Comparison of ENCODE assay signal across 1 cellular context in the genomic region with DNA sequence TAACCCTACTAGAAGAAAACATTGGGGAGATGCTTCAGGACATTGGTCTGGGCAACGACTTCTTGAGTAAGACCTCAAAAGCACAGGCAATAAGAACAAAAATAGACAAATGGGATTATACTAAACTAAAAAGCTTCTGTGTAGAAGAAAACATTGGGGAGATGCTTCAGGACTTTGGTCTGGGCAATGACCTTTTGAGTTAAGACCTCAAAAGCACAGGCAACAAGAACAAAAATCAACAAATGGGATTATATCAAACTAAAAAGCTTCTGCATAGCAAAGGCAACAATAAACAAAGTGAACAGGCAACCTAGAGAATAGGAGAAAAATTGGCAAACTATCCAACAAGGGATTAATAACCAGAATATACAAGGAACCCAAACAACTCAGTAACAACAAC.
A peak's percentile ranks its signal among the peaks of the same experiment; 100 is the strongest.
TF ChIP-seq lines count a peak whose summit lies in the region.

No MANE protein-coding gene starts in this region.

TF ChIP-seq in HepG2, 621 proteins besides CTCF, POLR2A, EP300 and RAD21 (continues in another document):
- TF ChIP-seq AKAP8 (CRISPR knock-in tag; IDR thresholded peaks at IDR 0.05) = no peak
- TF ChIP-seq GATAD2A (CRISPR knock-in tag; IDR thresholded peaks at IDR 0.05) = peak; percentile 17; the same call in 1 of the 2 replicates
- no peak for TF ChIP-seq RBAK (CRISPR knock-in tag; IDR thresholded peaks at IDR 0.05)
- TF ChIP-seq, protein P1, sequence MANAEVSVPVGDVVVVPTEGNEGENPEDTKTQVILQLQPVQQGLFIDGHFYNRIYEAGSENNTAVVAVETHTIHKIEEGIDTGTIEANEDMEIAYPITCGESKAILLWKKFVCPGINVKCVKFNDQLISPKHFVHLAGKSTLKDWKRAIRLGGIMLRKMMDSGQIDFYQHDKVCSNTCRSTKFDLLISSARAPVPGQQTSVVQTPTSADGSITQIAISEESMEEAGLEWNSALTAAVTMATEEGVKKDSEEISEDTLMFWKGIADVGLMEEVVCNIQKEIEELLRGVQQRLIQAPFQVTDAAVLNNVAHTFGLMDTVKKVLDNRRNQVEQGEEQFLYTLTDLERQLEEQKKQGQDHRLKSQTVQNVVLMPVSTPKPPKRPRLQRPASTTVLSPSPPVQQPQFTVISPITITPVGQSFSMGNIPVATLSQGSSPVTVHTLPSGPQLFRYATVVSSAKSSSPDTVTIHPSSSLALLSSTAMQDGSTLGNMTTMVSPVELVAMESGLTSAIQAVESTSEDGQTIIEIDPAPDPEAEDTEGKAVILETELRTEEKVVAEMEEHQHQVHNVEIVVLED (CRISPR knock-in tag; IDR thresholded peaks at IDR 0.05; ENCODE audit: borderline replicate concordance) = no peak
- TF ChIP-seq HNF4A (CRISPR knock-in tag; IDR thresholded peaks at IDR 0.05) = peak; percentile 72
- no peak for TF ChIP-seq ZNF747 (CRISPR knock-in tag; IDR thresholded peaks at IDR 0.05; ENCODE audit: borderline replicate concordance)
- no peak for TF ChIP-seq ADNP (CRISPR knock-in tag; IDR thresholded peaks at IDR 0.05)
- TF ChIP-seq PLRG1 (conservative IDR thresholded peaks at IDR 0.05) = no peak
- no peak for TF ChIP-seq ZNF83 (CRISPR knock-in tag; IDR thresholded peaks at IDR 0.05; ENCODE audit: borderline replicate concordance)
- TF ChIP-seq ARNT2 (CRISPR knock-in tag; IDR thresholded peaks at IDR 0.05; ENCODE audit: low read depth) = no peak
- TF ChIP-seq, protein P2, sequence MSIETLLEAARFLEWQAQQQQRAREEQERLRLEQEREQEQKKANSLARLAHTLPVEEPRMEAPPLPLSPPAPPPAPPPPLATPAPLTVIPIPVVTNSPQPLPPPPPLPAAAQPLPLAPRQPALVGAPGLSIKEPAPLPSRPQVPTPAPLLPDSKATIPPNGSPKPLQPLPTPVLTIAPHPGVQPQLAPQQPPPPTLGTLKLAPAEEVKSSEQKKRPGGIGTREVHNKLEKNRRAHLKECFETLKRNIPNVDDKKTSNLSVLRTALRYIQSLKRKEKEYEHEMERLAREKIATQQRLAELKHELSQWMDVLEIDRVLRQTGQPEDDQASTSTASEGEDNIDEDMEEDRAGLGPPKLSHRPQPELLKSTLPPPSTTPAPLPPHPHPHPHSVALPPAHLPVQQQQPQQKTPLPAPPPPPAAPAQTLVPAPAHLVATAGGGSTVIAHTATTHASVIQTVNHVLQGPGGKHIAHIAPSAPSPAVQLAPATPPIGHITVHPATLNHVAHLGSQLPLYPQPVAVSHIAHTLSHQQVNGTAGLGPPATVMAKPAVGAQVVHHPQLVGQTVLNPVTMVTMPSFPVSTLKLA (IDR thresholded peaks at IDR 0.05) = no peak
- no peak for TF ChIP-seq ZNF761 (CRISPR knock-in tag; conservative IDR thresholded peaks at IDR 0.05)
- TF ChIP-seq ZNF546 (CRISPR knock-in tag; conservative IDR thresholded peaks at IDR 0.05) = no peak
- no peak for TF ChIP-seq ZNF230 (CRISPR knock-in tag; IDR thresholded peaks at IDR 0.05)
- TF ChIP-seq ZNF337 (CRISPR knock-in tag; IDR thresholded peaks at IDR 0.05; ENCODE audit: borderline replicate concordance, low read depth) = no peak
- no peak for TF ChIP-seq REXO4 (CRISPR knock-in tag; IDR thresholded peaks at IDR 0.05; ENCODE audit: borderline replicate concordance)
- TF ChIP-seq, protein P3, sequence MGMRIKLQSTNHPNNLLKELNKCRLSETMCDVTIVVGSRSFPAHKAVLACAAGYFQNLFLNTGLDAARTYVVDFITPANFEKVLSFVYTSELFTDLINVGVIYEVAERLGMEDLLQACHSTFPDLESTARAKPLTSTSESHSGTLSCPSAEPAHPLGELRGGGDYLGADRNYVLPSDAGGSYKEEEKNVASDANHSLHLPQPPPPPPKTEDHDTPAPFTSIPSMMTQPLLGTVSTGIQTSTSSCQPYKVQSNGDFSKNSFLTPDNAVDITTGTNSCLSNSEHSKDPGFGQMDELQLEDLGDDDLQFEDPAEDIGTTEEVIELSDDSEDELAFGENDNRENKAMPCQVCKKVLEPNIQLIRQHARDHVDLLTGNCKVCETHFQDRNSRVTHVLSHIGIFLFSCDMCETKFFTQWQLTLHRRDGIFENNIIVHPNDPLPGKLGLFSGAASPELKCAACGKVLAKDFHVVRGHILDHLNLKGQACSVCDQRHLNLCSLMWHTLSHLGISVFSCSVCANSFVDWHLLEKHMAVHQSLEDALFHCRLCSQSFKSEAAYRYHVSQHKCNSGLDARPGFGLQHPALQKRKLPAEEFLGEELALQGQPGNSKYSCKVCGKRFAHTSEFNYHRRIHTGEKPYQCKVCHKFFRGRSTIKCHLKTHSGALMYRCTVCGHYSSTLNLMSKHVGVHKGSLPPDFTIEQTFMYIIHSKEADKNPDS (CRISPR knock-in tag; IDR thresholded peaks at IDR 0.05) = no peak
- TF ChIP-seq HOXA5 (CRISPR knock-in tag; IDR thresholded peaks at IDR 0.05) = no peak
- TF ChIP-seq, protein P4, sequence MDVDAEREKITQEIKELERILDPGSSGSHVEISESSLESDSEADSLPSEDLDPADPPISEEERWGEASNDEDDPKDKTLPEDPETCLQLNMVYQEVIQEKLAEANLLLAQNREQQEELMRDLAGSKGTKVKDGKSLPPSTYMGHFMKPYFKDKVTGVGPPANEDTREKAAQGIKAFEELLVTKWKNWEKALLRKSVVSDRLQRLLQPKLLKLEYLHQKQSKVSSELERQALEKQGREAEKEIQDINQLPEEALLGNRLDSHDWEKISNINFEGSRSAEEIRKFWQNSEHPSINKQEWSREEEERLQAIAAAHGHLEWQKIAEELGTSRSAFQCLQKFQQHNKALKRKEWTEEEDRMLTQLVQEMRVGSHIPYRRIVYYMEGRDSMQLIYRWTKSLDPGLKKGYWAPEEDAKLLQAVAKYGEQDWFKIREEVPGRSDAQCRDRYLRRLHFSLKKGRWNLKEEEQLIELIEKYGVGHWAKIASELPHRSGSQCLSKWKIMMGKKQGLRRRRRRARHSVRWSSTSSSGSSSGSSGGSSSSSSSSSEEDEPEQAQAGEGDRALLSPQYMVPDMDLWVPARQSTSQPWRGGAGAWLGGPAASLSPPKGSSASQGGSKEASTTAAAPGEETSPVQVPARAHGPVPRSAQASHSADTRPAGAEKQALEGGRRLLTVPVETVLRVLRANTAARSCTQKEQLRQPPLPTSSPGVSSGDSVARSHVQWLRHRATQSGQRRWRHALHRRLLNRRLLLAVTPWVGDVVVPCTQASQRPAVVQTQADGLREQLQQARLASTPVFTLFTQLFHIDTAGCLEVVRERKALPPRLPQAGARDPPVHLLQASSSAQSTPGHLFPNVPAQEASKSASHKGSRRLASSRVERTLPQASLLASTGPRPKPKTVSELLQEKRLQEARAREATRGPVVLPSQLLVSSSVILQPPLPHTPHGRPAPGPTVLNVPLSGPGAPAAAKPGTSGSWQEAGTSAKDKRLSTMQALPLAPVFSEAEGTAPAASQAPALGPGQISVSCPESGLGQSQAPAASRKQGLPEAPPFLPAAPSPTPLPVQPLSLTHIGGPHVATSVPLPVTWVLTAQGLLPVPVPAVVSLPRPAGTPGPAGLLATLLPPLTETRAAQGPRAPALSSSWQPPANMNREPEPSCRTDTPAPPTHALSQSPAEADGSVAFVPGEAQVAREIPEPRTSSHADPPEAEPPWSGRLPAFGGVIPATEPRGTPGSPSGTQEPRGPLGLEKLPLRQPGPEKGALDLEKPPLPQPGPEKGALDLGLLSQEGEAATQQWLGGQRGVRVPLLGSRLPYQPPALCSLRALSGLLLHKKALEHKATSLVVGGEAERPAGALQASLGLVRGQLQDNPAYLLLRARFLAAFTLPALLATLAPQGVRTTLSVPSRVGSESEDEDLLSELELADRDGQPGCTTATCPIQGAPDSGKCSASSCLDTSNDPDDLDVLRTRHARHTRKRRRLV (CRISPR knock-in tag; IDR thresholded peaks at IDR 0.05) = no peak
- TF ChIP-seq SRSF9 (IDR thresholded peaks at IDR 0.05; ENCODE audit: borderline replicate concordance, insufficient read depth, low read depth, low read length, poor library complexity, severe bottlenecking) = no peak
- no peak for TF ChIP-seq NFYC (CRISPR knock-in tag; IDR thresholded peaks at IDR 0.05)
- no peak for TF ChIP-seq ZNF660 (CRISPR knock-in tag; IDR thresholded peaks at IDR 0.05; ENCODE audit: borderline replicate concordance, low read depth)
- TF ChIP-seq, protein P5, sequence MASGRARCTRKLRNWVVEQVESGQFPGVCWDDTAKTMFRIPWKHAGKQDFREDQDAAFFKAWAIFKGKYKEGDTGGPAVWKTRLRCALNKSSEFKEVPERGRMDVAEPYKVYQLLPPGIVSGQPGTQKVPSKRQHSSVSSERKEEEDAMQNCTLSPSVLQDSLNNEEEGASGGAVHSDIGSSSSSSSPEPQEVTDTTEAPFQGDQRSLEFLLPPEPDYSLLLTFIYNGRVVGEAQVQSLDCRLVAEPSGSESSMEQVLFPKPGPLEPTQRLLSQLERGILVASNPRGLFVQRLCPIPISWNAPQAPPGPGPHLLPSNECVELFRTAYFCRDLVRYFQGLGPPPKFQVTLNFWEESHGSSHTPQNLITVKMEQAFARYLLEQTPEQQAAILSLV (CRISPR knock-in tag; IDR thresholded peaks at IDR 0.05; ENCODE audit: borderline replicate concordance) = no peak
- TF ChIP-seq ZNF709 (CRISPR knock-in tag; IDR thresholded peaks at IDR 0.05) = no peak
- TF ChIP-seq, protein P6, sequence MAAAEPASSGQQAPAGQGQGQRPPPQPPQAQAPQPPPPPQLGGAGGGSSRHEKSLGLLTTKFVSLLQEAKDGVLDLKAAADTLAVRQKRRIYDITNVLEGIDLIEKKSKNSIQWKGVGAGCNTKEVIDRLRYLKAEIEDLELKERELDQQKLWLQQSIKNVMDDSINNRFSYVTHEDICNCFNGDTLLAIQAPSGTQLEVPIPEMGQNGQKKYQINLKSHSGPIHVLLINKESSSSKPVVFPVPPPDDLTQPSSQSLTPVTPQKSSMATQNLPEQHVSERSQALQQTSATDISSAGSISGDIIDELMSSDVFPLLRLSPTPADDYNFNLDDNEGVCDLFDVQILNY (CRISPR knock-in tag; conservative IDR thresholded peaks at IDR 0.05) = no peak
- TF ChIP-seq NR2F6 (IDR thresholded peaks at IDR 0.05) = peak; percentile 44; the same call in 1 of the 2 replicates
- no peak for TF ChIP-seq NR2F6 (CRISPR knock-in tag; IDR thresholded peaks at IDR 0.05)
- TF ChIP-seq CHD2 (IDR thresholded peaks at IDR 0.05; ENCODE audit: low read depth, low read length) = no peak
- no peak for TF ChIP-seq SRY (CRISPR knock-in tag; IDR thresholded peaks at IDR 0.05)
- TF ChIP-seq HNRNPUL1 (IDR thresholded peaks at IDR 0.05; ENCODE audit: low read depth, low read length) = no peak
- TF ChIP-seq, protein P7, sequence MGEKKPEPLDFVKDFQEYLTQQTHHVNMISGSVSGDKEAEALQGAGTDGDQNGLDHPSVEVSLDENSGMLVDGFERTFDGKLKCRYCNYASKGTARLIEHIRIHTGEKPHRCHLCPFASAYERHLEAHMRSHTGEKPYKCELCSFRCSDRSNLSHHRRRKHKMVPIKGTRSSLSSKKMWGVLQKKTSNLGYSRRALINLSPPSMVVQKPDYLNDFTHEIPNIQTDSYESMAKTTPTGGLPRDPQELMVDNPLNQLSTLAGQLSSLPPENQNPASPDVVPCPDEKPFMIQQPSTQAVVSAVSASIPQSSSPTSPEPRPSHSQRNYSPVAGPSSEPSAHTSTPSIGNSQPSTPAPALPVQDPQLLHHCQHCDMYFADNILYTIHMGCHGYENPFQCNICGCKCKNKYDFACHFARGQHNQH (CRISPR knock-in tag; IDR thresholded peaks at IDR 0.05) = no peak
- TF ChIP-seq, protein P8, sequence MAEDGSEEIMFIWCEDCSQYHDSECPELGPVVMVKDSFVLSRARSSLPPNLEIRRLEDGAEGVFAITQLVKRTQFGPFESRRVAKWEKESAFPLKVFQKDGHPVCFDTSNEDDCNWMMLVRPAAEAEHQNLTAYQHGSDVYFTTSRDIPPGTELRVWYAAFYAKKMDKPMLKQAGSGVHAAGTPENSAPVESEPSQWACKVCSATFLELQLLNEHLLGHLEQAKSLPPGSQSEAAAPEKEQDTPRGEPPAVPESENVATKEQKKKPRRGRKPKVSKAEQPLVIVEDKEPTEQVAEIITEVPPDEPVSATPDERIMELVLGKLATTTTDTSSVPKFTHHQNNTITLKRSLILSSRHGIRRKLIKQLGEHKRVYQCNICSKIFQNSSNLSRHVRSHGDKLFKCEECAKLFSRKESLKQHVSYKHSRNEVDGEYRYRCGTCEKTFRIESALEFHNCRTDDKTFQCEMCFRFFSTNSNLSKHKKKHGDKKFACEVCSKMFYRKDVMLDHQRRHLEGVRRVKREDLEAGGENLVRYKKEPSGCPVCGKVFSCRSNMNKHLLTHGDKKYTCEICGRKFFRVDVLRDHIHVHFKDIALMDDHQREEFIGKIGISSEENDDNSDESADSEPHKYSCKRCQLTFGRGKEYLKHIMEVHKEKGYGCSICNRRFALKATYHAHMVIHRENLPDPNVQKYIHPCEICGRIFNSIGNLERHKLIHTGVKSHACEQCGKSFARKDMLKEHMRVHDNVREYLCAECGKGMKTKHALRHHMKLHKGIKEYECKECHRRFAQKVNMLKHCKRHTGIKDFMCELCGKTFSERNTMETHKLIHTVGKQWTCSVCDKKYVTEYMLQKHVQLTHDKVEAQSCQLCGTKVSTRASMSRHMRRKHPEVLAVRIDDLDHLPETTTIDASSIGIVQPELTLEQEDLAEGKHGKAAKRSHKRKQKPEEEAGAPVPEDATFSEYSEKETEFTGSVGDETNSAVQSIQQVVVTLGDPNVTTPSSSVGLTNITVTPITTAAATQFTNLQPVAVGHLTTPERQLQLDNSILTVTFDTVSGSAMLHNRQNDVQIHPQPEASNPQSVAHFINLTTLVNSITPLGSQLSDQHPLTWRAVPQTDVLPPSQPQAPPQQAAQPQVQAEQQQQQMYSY (CRISPR knock-in tag; IDR thresholded peaks at IDR 0.05) = no peak
- TF ChIP-seq, protein P9, sequence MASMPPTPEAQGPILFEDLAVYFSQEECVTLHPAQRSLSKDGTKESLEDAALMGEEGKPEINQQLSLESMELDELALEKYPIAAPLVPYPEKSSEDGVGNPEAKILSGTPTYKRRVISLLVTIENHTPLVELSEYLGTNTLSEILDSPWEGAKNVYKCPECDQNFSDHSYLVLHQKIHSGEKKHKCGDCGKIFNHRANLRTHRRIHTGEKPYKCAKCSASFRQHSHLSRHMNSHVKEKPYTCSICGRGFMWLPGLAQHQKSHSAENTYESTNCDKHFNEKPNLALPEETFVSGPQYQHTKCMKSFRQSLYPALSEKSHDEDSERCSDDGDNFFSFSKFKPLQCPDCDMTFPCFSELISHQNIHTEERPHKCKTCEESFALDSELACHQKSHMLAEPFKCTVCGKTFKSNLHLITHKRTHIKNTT (CRISPR knock-in tag; IDR thresholded peaks at IDR 0.05) = no peak
- TF ChIP-seq PCBP2 (optimal IDR thresholded peaks at IDR 0.05; ENCODE audit: low read depth, low read length, poor library complexity, severe bottlenecking) = no peak
- TF ChIP-seq MAZ (IDR thresholded peaks at IDR 0.05; ENCODE audit: borderline replicate concordance, low read depth, low read length) = no peak
- TF ChIP-seq MAZ (CRISPR knock-in tag; IDR thresholded peaks at IDR 0.05; ENCODE audit: low read depth) = no peak
- no peak for TF ChIP-seq MEIS2 (CRISPR knock-in tag; IDR thresholded peaks at IDR 0.05)
- no peak for TF ChIP-seq FOXP1 (IDR thresholded peaks at IDR 0.05)
- TF ChIP-seq FOXP1 (CRISPR knock-in tag; IDR thresholded peaks at IDR 0.05) = peak; percentile 29; the same call in 1 of the 2 replicates
- TF ChIP-seq ZNF510 (CRISPR knock-in tag; IDR thresholded peaks at IDR 0.05; ENCODE audit: low read depth) = no peak
- TF ChIP-seq POGZ (CRISPR knock-in tag; IDR thresholded peaks at IDR 0.05) = no peak; the same call in 1 of the 2 replicates
